ENCODE assay signal across 9 cellular contexts in the genomic region with DNA sequence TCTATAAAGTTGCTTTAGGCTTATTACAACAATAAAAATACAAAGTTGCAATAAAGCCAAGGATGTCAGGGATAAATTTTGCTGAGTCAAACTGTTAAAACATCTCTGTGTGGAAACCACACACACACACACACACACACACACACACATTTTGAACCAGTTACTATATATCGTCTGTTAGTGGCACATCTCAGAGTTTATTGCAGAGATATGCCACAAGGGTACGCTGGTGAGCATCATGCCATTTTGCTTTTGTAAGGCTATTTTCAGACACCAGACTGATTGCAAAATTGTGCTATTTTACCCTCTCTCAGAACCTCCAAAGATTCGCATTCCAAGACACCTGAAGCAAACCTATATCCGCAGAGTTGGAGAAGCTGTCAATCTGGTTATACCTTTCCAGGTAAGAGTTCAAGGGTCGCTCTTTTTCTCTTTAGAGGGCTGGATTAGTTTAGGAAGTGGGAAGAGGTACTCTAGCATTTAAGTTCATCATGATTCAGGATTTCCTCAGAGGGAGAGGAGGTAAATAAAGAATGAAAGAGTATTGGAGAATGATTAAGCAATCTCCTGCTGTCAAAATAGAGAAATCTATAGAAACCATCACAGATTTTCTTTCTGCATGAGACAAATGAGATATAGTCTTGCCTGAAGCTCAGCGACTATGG.
DNase-seq lines count a peak whose midpoint lies in the region; ATAC-seq lines count a peak whose summit lies in the region.
"Had no signal": no experiment of that assay in that cellular context is flagged by ENCODE, and none has a peak within 500 bp of the region (broad histone marks: within the 10 kb centered on the region; RNA-seq: fewer than 3 reads in every experiment).

No MANE protein-coding gene starts in this region.

- no CpG with 5 or more reads among the region's 6 CpGs for WGBS in iPS DF 6.9 (ENCODE audit: insufficient coverage, insufficient read length)

- peak; percentile 31 for DNase-seq in stimulated activated CD4-positive, alpha-beta T cell treated with anti-CD3 and anti-CD28 coated beads, Interleukin-15, amount 100 ng/mL, for 24 hours
- DNase-seq in stimulated activated CD4-positive, alpha-beta T cell treated with anti-CD3 and anti-CD28 coated beads, Interleukin-12 subunit alpha, Interleukin-12 subunit beta, amount 100 ng/mL, for 4 hours: no peak
- DNase-seq in NOMO-1 treated with DMSO at 0.1 percent for 48 hours (lab: John Stamatoyannopoulos, UW; ENCODE audit: unreplicated experiment) (peak; percentile 82), amniotic stem cell (lab: John Stamatoyannopoulos, UW) (peak; percentile 13), iPS DF 6.9 (ENCODE audit: low read depth, low spot score) (peak; percentile 16), DMS79 (lab: John Stamatoyannopoulos, UW) (no peak), globus pallidus (ENCODE audit: low spot score) (no peak)
- DNase-seq in stimulated activated naive CD8-positive, alpha-beta T cell treated with anti-CD3 and anti-CD28 coated beads, Interleukin-15, Interleukin-2, amounts not matched to agents 100 U/mL and 50 U/mL, for 24 hours: peak; percentile 13

- H3K27ac ChIP-seq in iPS DF 6.9 (ENCODE audit: low read length): no peak overlapping the region
- H3K27ac ChIP-seq: epithelial cell of prostate had no signal

- peak; percentile 50 for ATAC-seq in stimulated activated naive CD8-positive, alpha-beta T cell treated with anti-CD3 and anti-CD28 coated beads, Interleukin-15, Interleukin-2, amounts not matched to agents 100 U/mL and 50 U/mL, for 24 hours

- peaks cover 2% of the 10 kb centered on the region; the same call in 1 of the 2 replicates for H3K4me1 ChIP-seq in iPS DF 6.9 (ENCODE audit: control insufficient read depth, insufficient read depth, low read length)

- no peak overlapping the region for H3K4me3 ChIP-seq in iPS DF 6.9 (ENCODE audit: low read length)

- H3K9me3 ChIP-seq in iPS DF 6.9 (ENCODE audit: control insufficient read depth, insufficient read depth, low read length): no peaks in the 10 kb centered on the region

- no peaks in the 10 kb centered on the region for H3K27me3 ChIP-seq in iPS DF 6.9 (ENCODE audit: control insufficient read depth, insufficient read depth, low read length)

- H3K36me3 ChIP-seq in iPS DF 6.9 (ENCODE audit: control insufficient read depth, insufficient read depth, low read length): no peaks in the 10 kb centered on the region

Comparison
In these comparisons a context has a peak if more than half of its experiments do, and no peak if none do; other contexts are left out.
1. DNase-seq: peak in stimulated activated CD4-positive, alpha-beta T cell treated with anti-CD3 and anti-CD28 coated beads, Interleukin-15, amount 100 ng/mL, for 24 hours (single experiment), NOMO-1 treated with DMSO at 0.1 percent for 48 hours (single experiment), amniotic stem cell (single experiment), iPS DF 6.9 (single experiment) and stimulated activated naive CD8-positive, alpha-beta T cell treated with anti-CD3 and anti-CD28 coated beads, Interleukin-15, Interleukin-2, amounts not matched to agents 100 U/mL and 50 U/mL, for 24 hours (single experiment); none in stimulated activated CD4-positive, alpha-beta T cell treated with anti-CD3 and anti-CD28 coated beads, Interleukin-12 subunit alpha, Interleukin-12 subunit beta, amount 100 ng/mL, for 4 hours (single experiment), DMS79 (single experiment) and globus pallidus (single experiment).